Comparison of ENCODE assay signal across 1 cellular context in genomic region chr1:43946244-43947060, GRCh38.
TF ChIP-seq lines count a peak whose summit lies in the region.

Gene IPO13 (plus strand): TSS chr1:43946950. CDS start chr1:43947601, 651 bp downstream.

TF ChIP-seq in HepG2, 621 proteins besides CTCF, POLR2A, EP300 and RAD21 (continued from another document and continues in another):
- TF ChIP-seq RFXAP (CRISPR knock-in tag; IDR thresholded peaks at IDR 0.05; ENCODE audit: borderline replicate concordance) = peak; percentile 83; the same call in 1 of the 2 replicates
- peak; percentile 81; the same call in 1 of the 2 replicates for TF ChIP-seq IKZF5 (CRISPR knock-in tag; IDR thresholded peaks at IDR 0.05)
- TF ChIP-seq PTBP1 (IDR thresholded peaks at IDR 0.05; ENCODE audit: low read depth, low read length, poor library complexity, severe bottlenecking) = no peak
- no peak for TF ChIP-seq MAFF (IDR thresholded peaks at IDR 0.05; ENCODE audit: low read depth, low read length)
- peak; percentile 52; the same call in 1 of the 2 replicates for TF ChIP-seq HOMEZ (CRISPR knock-in tag; IDR thresholded peaks at IDR 0.05; ENCODE audit: low read depth)
- TF ChIP-seq ZNF790 (CRISPR knock-in tag; IDR thresholded peaks at IDR 0.05; ENCODE audit: borderline replicate concordance) = peak; percentile 96
- no peak; the same call in 1 of the 2 replicates for TF ChIP-seq ATF1 (CRISPR knock-in tag; IDR thresholded peaks at IDR 0.05)
- peak; percentile 84 for TF ChIP-seq RBFOX2 (IDR thresholded peaks at IDR 0.05; ENCODE audit: low read depth, low read length)
- TF ChIP-seq ZNF414 (CRISPR knock-in tag; IDR thresholded peaks at IDR 0.05) = peak; percentile 53
- TF ChIP-seq KLF13 (CRISPR knock-in tag; IDR thresholded peaks at IDR 0.05) = no peak
- peak; percentile 77; the same call in 1 of the 2 replicates for TF ChIP-seq KLF12 (CRISPR knock-in tag; IDR thresholded peaks at IDR 0.05; ENCODE audit: borderline replicate concordance)
- TF ChIP-seq PAXIP1 (CRISPR knock-in tag; conservative IDR thresholded peaks at IDR 0.05) = peak; percentile 76
- peak; percentile 92 for TF ChIP-seq ARNTL (CRISPR knock-in tag; IDR thresholded peaks at IDR 0.05)
- TF ChIP-seq KDM3A (CRISPR knock-in tag; IDR thresholded peaks at IDR 0.05; ENCODE audit: low read depth) = 0 out of 2 replicates have a peak, but pooled peaks have one; percentile 52
- peak; percentile 97 for TF ChIP-seq ZNF333 (CRISPR knock-in tag; IDR thresholded peaks at IDR 0.05; ENCODE audit: borderline replicate concordance)
- TF ChIP-seq ZHX1 (CRISPR knock-in tag; IDR thresholded peaks at IDR 0.05; ENCODE audit: low read depth) = peak; percentile 46
- peak; percentile 94 for TF ChIP-seq ZNF205 (CRISPR knock-in tag; IDR thresholded peaks at IDR 0.05)
- peak; percentile 93 for TF ChIP-seq ATF7-NPFF (CRISPR knock-in tag; IDR thresholded peaks at IDR 0.05; ENCODE audit: low read depth)
- TF ChIP-seq POLR2AphosphoS2 (IDR thresholded peaks at IDR 0.05; ENCODE audit: low read depth, low read length) = no peak
- TF ChIP-seq SNAPC2 (CRISPR knock-in tag; IDR thresholded peaks at IDR 0.05) = 0 out of 2 replicates have a peak, but pooled peaks have one; percentile 59
- peak; percentile 54; the same call in 1 of the 2 replicates for TF ChIP-seq FOXO1 (CRISPR knock-in tag; IDR thresholded peaks at IDR 0.05)
- TF ChIP-seq RFX1 (IDR thresholded peaks at IDR 0.05) = no peak
- peak; percentile 93 for TF ChIP-seq HCFC1 (IDR thresholded peaks at IDR 0.05; ENCODE audit: low read depth, low read length)
- TF ChIP-seq PPARG (CRISPR knock-in tag; conservative IDR thresholded peaks at IDR 0.05) = peak; percentile 23; the same call in 1 of the 2 replicates
- TF ChIP-seq RELA (CRISPR knock-in tag; IDR thresholded peaks at IDR 0.05) = 0 out of 2 replicates have a peak, but pooled peaks have one; percentile 73
- peak; percentile 83 for TF ChIP-seq SALL1 (CRISPR knock-in tag; IDR thresholded peaks at IDR 0.05)
- TF ChIP-seq TOE1 (CRISPR knock-in tag; IDR thresholded peaks at IDR 0.05) = peak; percentile 77; the same call in 1 of the 2 replicates
- peak; percentile 67 for TF ChIP-seq ZNF512 (CRISPR knock-in tag; IDR thresholded peaks at IDR 0.05)
- TF ChIP-seq DMTF1 (CRISPR knock-in tag; IDR thresholded peaks at IDR 0.05) = 0 out of 2 replicates have a peak, but pooled peaks have one; percentile 85
- no peak; the same call in 1 of the 2 replicates for TF ChIP-seq ZNF121 (CRISPR knock-in tag; IDR thresholded peaks at IDR 0.05)
- TF ChIP-seq POLR2AphosphoS5 (IDR thresholded peaks at IDR 0.05; ENCODE audit: low read depth, low read length) = peak; percentile 66
- no peak for TF ChIP-seq CENPX (CRISPR knock-in tag; IDR thresholded peaks at IDR 0.05)
- TF ChIP-seq ELF3 (CRISPR knock-in tag; IDR thresholded peaks at IDR 0.05) = peak; percentile 86
- TF ChIP-seq CREB1 (IDR thresholded peaks at IDR 0.05) = peak; percentile 66
- TF ChIP-seq CREB1 (CRISPR knock-in tag; IDR thresholded peaks at IDR 0.05) = peak; percentile 59; the same call in 1 of the 2 replicates
- peak; percentile 82 for TF ChIP-seq IKZF4 (CRISPR knock-in tag; IDR thresholded peaks at IDR 0.05; ENCODE audit: borderline replicate concordance, low read depth, not compliant biosample characterization)
- peak; percentile 68; the same call in 1 of the 2 replicates for TF ChIP-seq ZNF468 (CRISPR knock-in tag; IDR thresholded peaks at IDR 0.05)
- TF ChIP-seq ZNF557 (CRISPR knock-in tag; IDR thresholded peaks at IDR 0.05) = 0 out of 2 replicates have a peak, but pooled peaks have one; percentile 53
- TF ChIP-seq ZBTB43 (CRISPR knock-in tag; conservative IDR thresholded peaks at IDR 0.05) = peak; percentile 64
- TF ChIP-seq ZFP90 (CRISPR knock-in tag; IDR thresholded peaks at IDR 0.05; ENCODE audit: borderline replicate concordance) = no peak; the same call in 1 of the 2 replicates
- no peak for TF ChIP-seq ZNF597 (CRISPR knock-in tag; IDR thresholded peaks at IDR 0.05)
- 0 out of 2 replicates have a peak, but pooled peaks have one; percentile 49 for TF ChIP-seq ZBTB7A (CRISPR knock-in tag; IDR thresholded peaks at IDR 0.05)
- TF ChIP-seq DR1 (CRISPR knock-in tag; IDR thresholded peaks at IDR 0.05) = peak; percentile 89
- no peak for TF ChIP-seq PHF5A (CRISPR knock-in tag; IDR thresholded peaks at IDR 0.05; ENCODE audit: low read depth, unreplicated experiment)
- peak; percentile 60; the same call in 1 of the 2 replicates for TF ChIP-seq ZNF329 (CRISPR knock-in tag; IDR thresholded peaks at IDR 0.05; ENCODE audit: low read depth)
- peak; percentile 57; the same call in 1 of the 2 replicates for TF ChIP-seq ZNF564 (CRISPR knock-in tag; IDR thresholded peaks at IDR 0.05)
- no peak; the same call in 1 of the 2 replicates for TF ChIP-seq ZKSCAN8 (CRISPR knock-in tag; IDR thresholded peaks at IDR 0.05; ENCODE audit: borderline replicate concordance)
- 0 out of 2 replicates have a peak, but pooled peaks have one; percentile 11 for TF ChIP-seq JUN (CRISPR knock-in tag; IDR thresholded peaks at IDR 0.05)
- TF ChIP-seq ZNF792 (CRISPR knock-in tag; IDR thresholded peaks at IDR 0.05) = peak; percentile 96
- TF ChIP-seq HNF4G (IDR thresholded peaks at IDR 0.05; ENCODE audit: borderline replicate concordance, low read depth, low read length) = no peak
- TF ChIP-seq HNF4G (CRISPR knock-in tag; IDR thresholded peaks at IDR 0.05; ENCODE audit: borderline replicate concordance, low read depth) = no peak
- peak; percentile 25; the same call in 1 of the 2 replicates for TF ChIP-seq KAT7 (CRISPR knock-in tag; IDR thresholded peaks at IDR 0.05; ENCODE audit: borderline replicate concordance)
- no peak for TF ChIP-seq ZNF496 (CRISPR knock-in tag; IDR thresholded peaks at IDR 0.05; ENCODE audit: insufficient replicate concordance)
- TF ChIP-seq ZFAT (CRISPR knock-in tag; conservative IDR thresholded peaks at IDR 0.05) = no peak
